Comparison of ENCODE assay signal across 1 cellular context in genomic region chrX:39611468-39611867, GRCh38.
A peak's percentile ranks its signal among the peaks of the same experiment; 100 is the strongest.
TF ChIP-seq lines count a peak whose summit lies in the region.

No MANE protein-coding gene starts in this region.

TF ChIP-seq in K562, 482 proteins besides CTCF, POLR2A, EP300 and RAD21 (continued from another document):
- no peak for TF ChIP-seq NFYB (IDR thresholded peaks at IDR 0.05; ENCODE audit: extremely low read depth, insufficient read length)
- peak; percentile 72 for TF ChIP-seq CBFA2T3 (IDR thresholded peaks at IDR 0.05)
- no peak for TF ChIP-seq KLF16 (IDR thresholded peaks at IDR 0.05)
- peak; percentile 73 for TF ChIP-seq ARID1B (IDR thresholded peaks at IDR 0.05)
- peak; percentile 74 for TF ChIP-seq TCF3 (CRISPR knock-in tag; IDR thresholded peaks at IDR 0.05)
- TF ChIP-seq TFAP4 (CRISPR knock-in tag; IDR thresholded peaks at IDR 0.05; ENCODE audit: borderline replicate concordance), result no peak
- no peak for TF ChIP-seq E2F3 (CRISPR knock-in tag; IDR thresholded peaks at IDR 0.05)
- TF ChIP-seq ZNF263 (CRISPR knock-in tag; IDR thresholded peaks at IDR 0.05; ENCODE audit: borderline replicate concordance), result peak; percentile 47; the same call in 1 of the 2 replicates
- TF ChIP-seq DLX4 (CRISPR knock-in tag; IDR thresholded peaks at IDR 0.05), result no peak
- TF ChIP-seq PBX2 (CRISPR knock-in tag; IDR thresholded peaks at IDR 0.05; ENCODE audit: low read depth), result no peak
- 0 out of 2 replicates have a peak, but pooled peaks have one; percentile 30 for TF ChIP-seq PBX2 (tag; conservative IDR thresholded peaks at IDR 0.05; ENCODE audit: low read depth)
- TF ChIP-seq ZNF398 (CRISPR knock-in tag; IDR thresholded peaks at IDR 0.05), result no peak
- TF ChIP-seq TRIM24 (IDR thresholded peaks at IDR 0.05), result no peak
- peak; percentile 44 for TF ChIP-seq CBFA2T2 (conservative IDR thresholded peaks at IDR 0.05)
- no peak for TF ChIP-seq ILK (tag; IDR thresholded peaks at IDR 0.05; ENCODE audit: borderline replicate concordance, low read depth)
- TF ChIP-seq SMARCA4 (IDR thresholded peaks at IDR 0.05), result 0 out of 2 replicates have a peak, but pooled peaks have one; percentile 37
- peak; percentile 51 for TF ChIP-seq NCOR1 (IDR thresholded peaks at IDR 0.05)
- peak; percentile 66 for TF ChIP-seq TAL1 (IDR thresholded peaks at IDR 0.05)
- no peak for TF ChIP-seq ZNF407 (IDR thresholded peaks at IDR 0.05; ENCODE audit: low read depth)
- TF ChIP-seq MEIS2 (IDR thresholded peaks at IDR 0.05; ENCODE audit: partially characterized antibody), result peak; percentile 59
- no peak for TF ChIP-seq RNF219 (CRISPR knock-in tag; IDR thresholded peaks at IDR 0.05)
- 0 out of 4 replicates have a peak, but pooled peaks of 1 of the 2 experiments have one; percentile 14 for TF ChIP-seq KDM1A (IDR thresholded peaks at IDR 0.05)
- TF ChIP-seq C11orf30 (IDR thresholded peaks at IDR 0.05; ENCODE audit: low read depth), result no peak
- no peak for TF ChIP-seq EHMT2 (IDR thresholded peaks at IDR 0.05)
- no peak for TF ChIP-seq ATF1 (CRISPR knock-in tag; IDR thresholded peaks at IDR 0.05)
- TF ChIP-seq ATF1 (tag; IDR thresholded peaks at IDR 0.05), result no peak
TF ChIP-seq in K562: peak in this region for 15.
